Comparison of ENCODE assay signal across 30 cellular contexts in genomic region chr4:183211533-183211932, GRCh38.
"Had no signal": no experiment of that assay in that cellular context is flagged by ENCODE, and none has a peak within 500 bp of the region (broad histone marks: within the 10 kb centered on the region; RNA-seq: fewer than 3 reads in every experiment).

No MANE protein-coding gene starts in this region.

- H3K9me3 Mint-ChIP-seq: nephron; neural progenitor cell; stimulated activated naive B cell treated with anti-CD40 and anti-IgM and Interleukin-4, amounts not matched to agents 10 μg/mL and 1 μg/mL and 100 μg/mL, for 72 hours had no signal

- H3K36me3 Mint-ChIP-seq: stimulated activated naive B cell treated with anti-CD40 and anti-IgM and Interleukin-4, amounts not matched to agents 10 μg/mL and 1 μg/mL and 100 μg/mL, for 72 hours had no signal

- H3K27me3 ChIP-seq: left lung, neural progenitor cell, neutrophil, stomach, testis, thyroid gland, transverse colon, upper lobe of left lung, vagina had no signal

- H3K36me3 ChIP-seq: neural progenitor cell, neutrophil, prostate gland, thyroid gland, transverse colon had no signal

- H3K9ac ChIP-seq: neural progenitor cell had no signal

- H2AFZ ChIP-seq: neural progenitor cell had no signal

- H3K27ac Mint-ChIP-seq: naive thymus-derived CD8-positive, alpha-beta T cell; nephron; neural progenitor cell; stimulated activated naive B cell treated with anti-CD40 and anti-IgM and Interleukin-4, amounts not matched to agents 10 μg/mL and 1 μg/mL and 100 μg/mL, for 72 hours had no signal

- H3K4me1 Mint-ChIP-seq: naive thymus-derived CD8-positive, alpha-beta T cell; neural progenitor cell; stimulated activated naive B cell treated with anti-CD40 and anti-IgM and Interleukin-4, amounts not matched to agents 10 μg/mL and 1 μg/mL and 100 μg/mL, for 72 hours had no signal

- H3K4me2 ChIP-seq: neural progenitor cell had no signal

- H3K4me3 ChIP-seq: left lung, lower lobe of right lung, neural progenitor cell, prostate gland, skin epidermis, stomach, testis, thyroid gland, transverse colon, upper lobe of left lung, vagina had no signal

- H3K4me1 ChIP-seq: left lung, lower lobe of right lung, prostate gland, stomach, testis, thyroid gland, transverse colon, upper lobe of left lung, vagina had no signal

- DNase-seq: hippocampal formation; kidney glomerular epithelial cell; left cardiac atrium; left lung; lower lobe of right lung; mammary epithelial cell; mesenchymal stem cell; naive thymus-derived CD8-positive, alpha-beta T cell; occipital lobe; retina; right cardiac atrium; stimulated activated CD4-positive, alpha-beta T cell treated with anti-CD3 and anti-CD28 coated beads, Interleukin-12 subunit alpha, Interleukin-12 subunit beta, amount 100 ng/mL, for 4 hours; stimulated activated CD4-positive, alpha-beta T cell treated with anti-CD3 and anti-CD28 coated beads, Interleukin-15, amount 100 ng/mL, for 24 hours; stimulated activated CD4-positive, alpha-beta T cell treated with anti-CD3 and anti-CD28 coated beads, Interleukin-2, amount 100 ng/mL, for 24 hours; stimulated activated CD4-positive, alpha-beta T cell treated with anti-CD3 and anti-CD28 coated beads, Interleukin-4, amount 100 ng/mL, for 1 hour; stimulated activated naive B cell treated with anti-CD40 and anti-IgM and Interleukin-4, amounts not matched to agents 10 μg/mL and 1 μg/mL and 100 μg/mL, for 72 hours; stimulated activated naive CD8-positive, alpha-beta T cell treated with anti-CD3 and anti-CD28 coated beads, Interleukin-15, Interleukin-2, amounts not matched to agents 100 U/mL and 50 U/mL, for 24 hours; stomach; testis; thyroid gland; transverse colon; upper lobe of left lung had no signal

- FAIRE-seq: keratinocyte had no signal

- ATAC-seq: left cardiac atrium; left lung; lower lobe of right lung; naive thymus-derived CD8-positive, alpha-beta T cell; right cardiac atrium; sciatic nerve; stimulated activated naive B cell treated with anti-CD40 and anti-IgM and Interleukin-4, amounts not matched to agents 10 μg/mL and 1 μg/mL and 100 μg/mL, for 72 hours; stimulated activated naive CD8-positive, alpha-beta T cell treated with anti-CD3 and anti-CD28 coated beads, Interleukin-15, Interleukin-2, amounts not matched to agents 100 U/mL and 50 U/mL, for 24 hours had no signal

- H3K9me3 ChIP-seq: left lung, lower lobe of right lung, neutrophil, prostate gland, stomach, testis, thyroid gland, transverse colon, upper lobe of left lung, vagina had no signal

- H3K27ac ChIP-seq: left lung, lower lobe of right lung, neural progenitor cell, neutrophil, prostate gland, skin epidermis, stomach, testis, thyroid gland, transverse colon, upper lobe of left lung, vagina had no signal

- H3K4me3 Mint-ChIP-seq: naive thymus-derived CD8-positive, alpha-beta T cell; nephron; neural progenitor cell; stimulated activated naive B cell treated with anti-CD40 and anti-IgM and Interleukin-4, amounts not matched to agents 10 μg/mL and 1 μg/mL and 100 μg/mL, for 72 hours had no signal
